In the genomic region with DNA sequence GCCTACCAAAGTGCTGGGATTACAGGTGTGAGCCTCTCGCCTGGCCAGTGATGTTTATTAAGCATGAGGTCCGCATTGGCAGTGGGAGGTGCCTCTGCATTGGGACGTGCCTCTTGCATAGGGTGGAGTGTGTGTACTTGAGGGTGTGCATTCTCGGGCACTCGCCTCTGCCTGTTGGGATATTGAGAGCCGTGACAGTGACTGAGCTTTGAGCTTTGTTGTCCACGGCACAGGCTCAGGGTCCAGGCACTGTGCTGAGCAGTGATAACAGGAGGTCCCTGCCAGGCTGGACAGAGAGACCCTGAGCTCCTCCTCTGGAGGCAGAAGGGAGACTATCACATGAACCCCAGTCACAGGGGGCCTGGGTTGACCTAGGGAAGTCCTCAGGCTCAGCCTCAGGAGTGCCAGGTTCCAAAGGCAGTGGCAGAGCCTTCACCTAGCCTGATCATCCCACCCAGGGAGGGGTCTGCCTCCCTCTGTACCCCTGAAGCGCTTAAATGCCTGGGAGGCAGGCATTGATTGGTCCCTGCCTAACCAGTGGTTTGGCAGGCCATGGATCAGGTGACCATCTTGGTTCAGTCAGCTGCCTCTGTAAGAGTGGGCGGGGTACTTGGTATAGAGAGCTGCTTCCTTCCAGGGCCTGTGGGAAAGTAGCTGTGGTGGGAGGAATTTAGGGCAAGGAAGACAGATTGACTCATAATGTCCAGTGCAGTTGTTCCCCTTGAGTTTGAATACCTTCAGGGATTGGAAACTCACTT, we compare ENCODE assay signal across 1 cellular context.
TF ChIP-seq lines count a peak whose summit lies in the region.

No MANE protein-coding gene starts in this region.

TF ChIP-seq in HepG2, 621 proteins besides CTCF, POLR2A, EP300 and RAD21 (continued from another document and continues in another):
- TF ChIP-seq, protein P1, sequence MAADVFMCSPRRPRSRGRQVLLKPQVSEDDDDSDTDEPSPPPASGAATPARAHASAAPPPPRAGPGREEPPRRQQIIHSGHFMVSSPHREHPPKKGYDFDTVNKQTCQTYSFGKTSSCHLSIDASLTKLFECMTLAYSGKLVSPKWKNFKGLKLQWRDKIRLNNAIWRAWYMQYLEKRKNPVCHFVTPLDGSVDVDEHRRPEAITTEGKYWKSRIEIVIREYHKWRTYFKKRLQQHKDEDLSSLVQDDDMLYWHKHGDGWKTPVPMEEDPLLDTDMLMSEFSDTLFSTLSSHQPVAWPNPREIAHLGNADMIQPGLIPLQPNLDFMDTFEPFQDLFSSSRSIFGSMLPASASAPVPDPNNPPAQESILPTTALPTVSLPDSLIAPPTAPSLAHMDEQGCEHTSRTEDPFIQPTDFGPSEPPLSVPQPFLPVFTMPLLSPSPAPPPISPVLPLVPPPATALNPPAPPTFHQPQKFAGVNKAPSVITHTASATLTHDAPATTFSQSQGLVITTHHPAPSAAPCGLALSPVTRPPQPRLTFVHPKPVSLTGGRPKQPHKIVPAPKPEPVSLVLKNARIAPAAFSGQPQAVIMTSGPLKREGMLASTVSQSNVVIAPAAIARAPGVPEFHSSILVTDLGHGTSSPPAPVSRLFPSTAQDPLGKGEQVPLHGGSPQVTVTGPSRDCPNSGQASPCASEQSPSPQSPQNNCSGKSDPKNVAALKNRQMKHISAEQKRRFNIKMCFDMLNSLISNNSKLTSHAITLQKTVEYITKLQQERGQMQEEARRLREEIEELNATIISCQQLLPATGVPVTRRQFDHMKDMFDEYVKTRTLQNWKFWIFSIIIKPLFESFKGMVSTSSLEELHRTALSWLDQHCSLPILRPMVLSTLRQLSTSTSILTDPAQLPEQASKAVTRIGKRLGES (CRISPR knock-in tag; IDR thresholded peaks at IDR 0.05; ENCODE audit: borderline replicate concordance): no peak
- TF ChIP-seq, protein P2, sequence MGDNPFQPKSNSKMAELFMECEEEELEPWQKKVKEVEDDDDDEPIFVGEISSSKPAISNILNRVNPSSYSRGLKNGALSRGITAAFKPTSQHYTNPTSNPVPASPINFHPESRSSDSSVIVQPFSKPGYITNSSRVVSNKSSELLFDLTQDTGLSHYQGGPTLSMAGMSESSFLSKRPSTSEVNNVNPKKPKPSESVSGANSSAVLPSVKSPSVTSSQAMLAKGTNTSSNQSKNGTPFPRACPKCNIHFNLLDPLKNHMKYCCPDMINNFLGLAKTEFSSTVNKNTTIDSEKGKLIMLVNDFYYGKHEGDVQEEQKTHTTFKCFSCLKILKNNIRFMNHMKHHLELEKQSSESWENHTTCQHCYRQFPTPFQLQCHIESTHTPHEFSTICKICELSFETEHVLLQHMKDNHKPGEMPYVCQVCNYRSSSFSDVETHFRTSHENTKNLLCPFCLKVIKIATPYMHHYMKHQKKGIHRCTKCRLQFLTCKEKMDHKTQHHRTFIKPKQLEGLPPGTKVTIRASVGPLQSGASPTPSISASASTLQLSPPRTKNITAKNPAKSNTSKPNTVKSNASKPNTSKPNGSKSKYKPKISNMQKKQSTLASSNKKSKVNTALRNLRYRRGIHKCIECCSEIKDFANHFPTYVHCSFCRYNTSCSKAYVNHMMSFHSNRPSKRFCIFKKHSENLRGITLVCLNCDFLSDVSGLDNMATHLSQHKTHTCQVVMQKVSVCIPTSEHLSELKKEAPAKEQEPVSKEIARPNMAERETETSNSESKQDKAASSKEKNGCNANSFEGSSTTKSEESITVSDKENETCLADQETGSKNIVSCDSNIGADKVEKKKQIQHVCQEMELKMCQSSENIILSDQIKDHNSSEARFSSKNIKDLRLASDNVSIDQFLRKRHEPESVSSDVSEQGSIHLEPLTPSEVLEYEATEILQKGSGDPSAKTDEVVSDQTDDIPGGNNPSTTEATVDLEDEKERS (CRISPR knock-in tag; IDR thresholded peaks at IDR 0.05): peak; percentile 17; the same call in 1 of the 2 replicates
- TF ChIP-seq, protein P3, sequence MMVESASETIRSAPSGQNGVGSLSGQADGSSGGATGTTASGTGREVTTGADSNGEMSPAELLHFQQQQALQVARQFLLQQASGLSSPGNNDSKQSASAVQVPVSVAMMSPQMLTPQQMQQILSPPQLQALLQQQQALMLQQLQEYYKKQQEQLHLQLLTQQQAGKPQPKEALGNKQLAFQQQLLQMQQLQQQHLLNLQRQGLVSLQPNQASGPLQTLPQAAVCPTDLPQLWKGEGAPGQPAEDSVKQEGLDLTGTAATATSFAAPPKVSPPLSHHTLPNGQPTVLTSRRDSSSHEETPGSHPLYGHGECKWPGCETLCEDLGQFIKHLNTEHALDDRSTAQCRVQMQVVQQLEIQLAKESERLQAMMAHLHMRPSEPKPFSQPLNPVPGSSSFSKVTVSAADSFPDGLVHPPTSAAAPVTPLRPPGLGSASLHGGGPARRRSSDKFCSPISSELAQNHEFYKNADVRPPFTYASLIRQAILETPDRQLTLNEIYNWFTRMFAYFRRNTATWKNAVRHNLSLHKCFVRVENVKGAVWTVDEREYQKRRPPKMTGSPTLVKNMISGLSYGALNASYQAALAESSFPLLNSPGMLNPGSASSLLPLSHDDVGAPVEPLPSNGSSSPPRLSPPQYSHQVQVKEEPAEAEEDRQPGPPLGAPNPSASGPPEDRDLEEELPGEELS (CRISPR knock-in tag; IDR thresholded peaks at IDR 0.05): peak; percentile 65; the same call in 1 of the 2 replicates
- TF ChIP-seq SMC3 (IDR thresholded peaks at IDR 0.05; ENCODE audit: low read length): no peak
- no peak for TF ChIP-seq PAWR (CRISPR knock-in tag; IDR thresholded peaks at IDR 0.05; ENCODE audit: borderline replicate concordance)
- TF ChIP-seq ZNF616 (CRISPR knock-in tag; IDR thresholded peaks at IDR 0.05; ENCODE audit: low read depth): no peak
- TF ChIP-seq MEF2D (CRISPR knock-in tag; IDR thresholded peaks at IDR 0.05): peak; percentile 80; the same call in 1 of the 2 replicates
- TF ChIP-seq, protein P4, sequence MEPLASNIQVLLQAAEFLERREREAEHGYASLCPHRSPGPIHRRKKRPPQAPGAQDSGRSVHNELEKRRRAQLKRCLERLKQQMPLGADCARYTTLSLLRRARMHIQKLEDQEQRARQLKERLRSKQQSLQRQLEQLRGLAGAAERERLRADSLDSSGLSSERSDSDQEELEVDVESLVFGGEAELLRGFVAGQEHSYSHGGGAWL (CRISPR knock-in tag; IDR thresholded peaks at IDR 0.05): peak; percentile 39; the same call in 1 of the 2 replicates
- TF ChIP-seq PITX1 (CRISPR knock-in tag; IDR thresholded peaks at IDR 0.05): peak; percentile 71; the same call in 1 of the 2 replicates
- TF ChIP-seq RBM39 (IDR thresholded peaks at IDR 0.05; ENCODE audit: low read depth, low read length, poor library complexity, severe bottlenecking): no peak
- TF ChIP-seq FLYWCH1 (CRISPR knock-in tag; IDR thresholded peaks at IDR 0.05): no peak
- no peak for TF ChIP-seq XRCC5 (optimal IDR thresholded peaks at IDR 0.05; ENCODE audit: low read length)
- no peak for TF ChIP-seq HNRNPL (IDR thresholded peaks at IDR 0.05; ENCODE audit: low read depth, low read length)
- TF ChIP-seq MED13 (CRISPR knock-in tag; IDR thresholded peaks at IDR 0.05): no peak
- no peak for TF ChIP-seq ZSCAN9 (CRISPR knock-in tag; IDR thresholded peaks at IDR 0.05; ENCODE audit: borderline replicate concordance)
- TF ChIP-seq, protein P5, sequence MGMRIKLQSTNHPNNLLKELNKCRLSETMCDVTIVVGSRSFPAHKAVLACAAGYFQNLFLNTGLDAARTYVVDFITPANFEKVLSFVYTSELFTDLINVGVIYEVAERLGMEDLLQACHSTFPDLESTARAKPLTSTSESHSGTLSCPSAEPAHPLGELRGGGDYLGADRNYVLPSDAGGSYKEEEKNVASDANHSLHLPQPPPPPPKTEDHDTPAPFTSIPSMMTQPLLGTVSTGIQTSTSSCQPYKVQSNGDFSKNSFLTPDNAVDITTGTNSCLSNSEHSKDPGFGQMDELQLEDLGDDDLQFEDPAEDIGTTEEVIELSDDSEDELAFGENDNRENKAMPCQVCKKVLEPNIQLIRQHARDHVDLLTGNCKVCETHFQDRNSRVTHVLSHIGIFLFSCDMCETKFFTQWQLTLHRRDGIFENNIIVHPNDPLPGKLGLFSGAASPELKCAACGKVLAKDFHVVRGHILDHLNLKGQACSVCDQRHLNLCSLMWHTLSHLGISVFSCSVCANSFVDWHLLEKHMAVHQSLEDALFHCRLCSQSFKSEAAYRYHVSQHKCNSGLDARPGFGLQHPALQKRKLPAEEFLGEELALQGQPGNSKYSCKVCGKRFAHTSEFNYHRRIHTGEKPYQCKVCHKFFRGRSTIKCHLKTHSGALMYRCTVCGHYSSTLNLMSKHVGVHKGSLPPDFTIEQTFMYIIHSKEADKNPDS (CRISPR knock-in tag; IDR thresholded peaks at IDR 0.05): no peak; the same call in none of the 2 replicates
- TF ChIP-seq GABPA (IDR thresholded peaks at IDR 0.05; ENCODE audit: low read depth, low read length): no peak
- no peak for TF ChIP-seq GABPA (CRISPR knock-in tag; IDR thresholded peaks at IDR 0.05; ENCODE audit: low read depth)
- no peak for TF ChIP-seq SMAD9 (CRISPR knock-in tag; IDR thresholded peaks at IDR 0.05)
- TF ChIP-seq ZNF263 (CRISPR knock-in tag; IDR thresholded peaks at IDR 0.05): peak; percentile 35; the same call in 1 of the 2 replicates
- no peak for TF ChIP-seq MTF2 (CRISPR knock-in tag; IDR thresholded peaks at IDR 0.05; ENCODE audit: borderline replicate concordance)
- TF ChIP-seq KDM3A (CRISPR knock-in tag; IDR thresholded peaks at IDR 0.05; ENCODE audit: low read depth): peak; percentile 42; the same call in 1 of the 2 replicates
- TF ChIP-seq, protein P6, sequence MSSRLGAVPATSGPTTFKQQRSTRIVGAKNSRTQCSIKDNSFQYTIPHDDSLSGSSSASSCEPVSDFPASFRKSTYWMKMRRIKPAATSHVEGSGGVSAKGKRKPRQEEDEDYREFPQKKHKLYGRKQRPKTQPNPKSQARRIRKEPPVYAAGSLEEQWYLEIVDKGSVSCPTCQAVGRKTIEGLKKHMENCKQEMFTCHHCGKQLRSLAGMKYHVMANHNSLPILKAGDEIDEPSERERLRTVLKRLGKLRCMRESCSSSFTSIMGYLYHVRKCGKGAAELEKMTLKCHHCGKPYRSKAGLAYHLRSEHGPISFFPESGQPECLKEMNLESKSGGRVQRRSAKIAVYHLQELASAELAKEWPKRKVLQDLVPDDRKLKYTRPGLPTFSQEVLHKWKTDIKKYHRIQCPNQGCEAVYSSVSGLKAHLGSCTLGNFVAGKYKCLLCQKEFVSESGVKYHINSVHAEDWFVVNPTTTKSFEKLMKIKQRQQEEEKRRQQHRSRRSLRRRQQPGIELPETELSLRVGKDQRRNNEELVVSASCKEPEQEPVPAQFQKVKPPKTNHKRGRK (CRISPR knock-in tag; IDR thresholded peaks at IDR 0.05): no peak
- no peak for TF ChIP-seq TOE1 (CRISPR knock-in tag; IDR thresholded peaks at IDR 0.05)
- no peak for TF ChIP-seq ZNF790 (CRISPR knock-in tag; IDR thresholded peaks at IDR 0.05; ENCODE audit: borderline replicate concordance)
- TF ChIP-seq, protein P7, sequence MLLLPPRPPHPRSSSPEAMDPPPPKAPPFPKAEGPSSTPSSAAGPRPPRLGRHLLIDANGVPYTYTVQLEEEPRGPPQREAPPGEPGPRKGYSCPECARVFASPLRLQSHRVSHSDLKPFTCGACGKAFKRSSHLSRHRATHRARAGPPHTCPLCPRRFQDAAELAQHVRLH (CRISPR knock-in tag; IDR thresholded peaks at IDR 0.05; ENCODE audit: borderline replicate concordance, low read depth): peak; percentile 53
- TF ChIP-seq HMG20B (CRISPR knock-in tag; conservative IDR thresholded peaks at IDR 0.05): no peak
- no peak; the same call in 1 of the 2 replicates for TF ChIP-seq POGZ (CRISPR knock-in tag; IDR thresholded peaks at IDR 0.05)
- TF ChIP-seq KLF13 (CRISPR knock-in tag; IDR thresholded peaks at IDR 0.05): no peak
- 0 out of 2 replicates have a peak, but pooled peaks have one; percentile 67 for TF ChIP-seq REPIN1 (CRISPR knock-in tag; IDR thresholded peaks at IDR 0.05; ENCODE audit: borderline replicate concordance, low read depth)
- TF ChIP-seq, protein P8, sequence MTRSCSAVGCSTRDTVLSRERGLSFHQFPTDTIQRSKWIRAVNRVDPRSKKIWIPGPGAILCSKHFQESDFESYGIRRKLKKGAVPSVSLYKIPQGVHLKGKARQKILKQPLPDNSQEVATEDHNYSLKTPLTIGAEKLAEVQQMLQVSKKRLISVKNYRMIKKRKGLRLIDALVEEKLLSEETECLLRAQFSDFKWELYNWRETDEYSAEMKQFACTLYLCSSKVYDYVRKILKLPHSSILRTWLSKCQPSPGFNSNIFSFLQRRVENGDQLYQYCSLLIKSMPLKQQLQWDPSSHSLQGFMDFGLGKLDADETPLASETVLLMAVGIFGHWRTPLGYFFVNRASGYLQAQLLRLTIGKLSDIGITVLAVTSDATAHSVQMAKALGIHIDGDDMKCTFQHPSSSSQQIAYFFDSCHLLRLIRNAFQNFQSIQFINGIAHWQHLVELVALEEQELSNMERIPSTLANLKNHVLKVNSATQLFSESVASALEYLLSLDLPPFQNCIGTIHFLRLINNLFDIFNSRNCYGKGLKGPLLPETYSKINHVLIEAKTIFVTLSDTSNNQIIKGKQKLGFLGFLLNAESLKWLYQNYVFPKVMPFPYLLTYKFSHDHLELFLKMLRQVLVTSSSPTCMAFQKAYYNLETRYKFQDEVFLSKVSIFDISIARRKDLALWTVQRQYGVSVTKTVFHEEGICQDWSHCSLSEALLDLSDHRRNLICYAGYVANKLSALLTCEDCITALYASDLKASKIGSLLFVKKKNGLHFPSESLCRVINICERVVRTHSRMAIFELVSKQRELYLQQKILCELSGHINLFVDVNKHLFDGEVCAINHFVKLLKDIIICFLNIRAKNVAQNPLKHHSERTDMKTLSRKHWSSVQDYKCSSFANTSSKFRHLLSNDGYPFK (CRISPR knock-in tag; IDR thresholded peaks at IDR 0.05; ENCODE audit: borderline replicate concordance): no peak; the same call in 1 of the 2 replicates
- no peak for TF ChIP-seq KLF15 (CRISPR knock-in tag; IDR thresholded peaks at IDR 0.05; ENCODE audit: borderline replicate concordance)
- TF ChIP-seq ETV6 (CRISPR knock-in tag; conservative IDR thresholded peaks at IDR 0.05): no peak
- no peak for TF ChIP-seq NRL (CRISPR knock-in tag; IDR thresholded peaks at IDR 0.05; ENCODE audit: borderline replicate concordance)
- no peak for TF ChIP-seq ZZZ3 (CRISPR knock-in tag; IDR thresholded peaks at IDR 0.05; ENCODE audit: borderline replicate concordance)
- no peak for TF ChIP-seq GTF3A (CRISPR knock-in tag; conservative IDR thresholded peaks at IDR 0.05)
- TF ChIP-seq BRD4 (CRISPR knock-in tag; IDR thresholded peaks at IDR 0.05): peak; percentile 56; the same call in 1 of the 2 replicates
- TF ChIP-seq ZNF30 (CRISPR knock-in tag; IDR thresholded peaks at IDR 0.05): no peak
- TF ChIP-seq, protein P9, sequence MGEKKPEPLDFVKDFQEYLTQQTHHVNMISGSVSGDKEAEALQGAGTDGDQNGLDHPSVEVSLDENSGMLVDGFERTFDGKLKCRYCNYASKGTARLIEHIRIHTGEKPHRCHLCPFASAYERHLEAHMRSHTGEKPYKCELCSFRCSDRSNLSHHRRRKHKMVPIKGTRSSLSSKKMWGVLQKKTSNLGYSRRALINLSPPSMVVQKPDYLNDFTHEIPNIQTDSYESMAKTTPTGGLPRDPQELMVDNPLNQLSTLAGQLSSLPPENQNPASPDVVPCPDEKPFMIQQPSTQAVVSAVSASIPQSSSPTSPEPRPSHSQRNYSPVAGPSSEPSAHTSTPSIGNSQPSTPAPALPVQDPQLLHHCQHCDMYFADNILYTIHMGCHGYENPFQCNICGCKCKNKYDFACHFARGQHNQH (CRISPR knock-in tag; IDR thresholded peaks at IDR 0.05): peak; percentile 75
- peak; percentile 78 for TF ChIP-seq NFYB (CRISPR knock-in tag; IDR thresholded peaks at IDR 0.05)
- TF ChIP-seq ZSCAN22 (CRISPR knock-in tag; IDR thresholded peaks at IDR 0.05): no peak
- no peak for TF ChIP-seq HDAC6 (IDR thresholded peaks at IDR 0.05; ENCODE audit: low read depth, low read length)
- TF ChIP-seq, protein P10, sequence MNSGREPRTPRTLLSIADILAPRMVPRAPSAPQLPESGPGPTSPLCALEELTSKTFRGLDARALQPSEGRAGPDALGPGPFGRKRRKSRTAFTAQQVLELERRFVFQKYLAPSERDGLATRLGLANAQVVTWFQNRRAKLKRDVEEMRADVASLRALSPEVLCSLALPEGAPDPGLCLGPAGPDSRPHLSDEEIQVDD (CRISPR knock-in tag; IDR thresholded peaks at IDR 0.05; ENCODE audit: borderline replicate concordance): no peak
- TF ChIP-seq ZBTB7A (CRISPR knock-in tag; IDR thresholded peaks at IDR 0.05): peak; percentile 92
